19 cellular contexts compared by ENCODE assay signal in genomic region chr16:19505600-19506303, GRCh38. TPM values are rescaled to one million over a fixed set of nuclear protein-coding genes. Genes with fewer than 3 reads are reported as not detected.
DNase-seq lines count a peak whose midpoint lies in the region; ATAC-seq and TF ChIP-seq lines count a peak whose summit lies in the region.
"Had no signal": no experiment of that assay in that cellular context is flagged by ENCODE, and none has a peak within 500 bp of the region (broad histone marks: within the 10 kb centered on the region; RNA-seq: fewer than 3 reads in every experiment).

No MANE protein-coding gene starts in this region.

- CTCF ChIA-PET in MCF 10A (lab: Yijun Ruan, JAX) = interaction anchor here (0.5 to 14.3 kb wide), 7 partner anchors 10 to 392 kb away, joined by 3 to 328 read pairs (median 4); no protein-coding TSS in a partner anchor

- intact Hi-C loops in MCF 10A (cut with micrococcal nuclease) = no loop called here
- intact Hi-C loops in breast epithelium (cut with DNase I; ENCODE audit: low total_unique reads) = loop anchor here (10.0 kb wide), 1 partner anchor 421 kb away; no protein-coding TSS in a partner anchor
- intact Hi-C loops in left cardiac atrium (cut with DNase I) = no loop called here
- intact Hi-C loops in transverse colon (cut with DNase I; ENCODE audit: low total_unique reads) = no loop called here

- POLR2A ChIA-PET in MCF 10A (lab: Yijun Ruan, JAX) = no interaction called here

- in situ Hi-C loops in astrocyte of the cerebellum (cut with HindIII; ENCODE audit: low sequenced_read_pairs) = no loop called here
- in situ Hi-C loops in transverse colon (cut with MboI; ENCODE audit: low pct_ligation_motif_present in 1 of 4, low pct_unique_long_range_greater_than_20kb in 1 of 4, low sequenced_read_pairs in 3 of 4) = loop anchor here in 3 of 4 donors (10.0 to 25.0 kb wide), 3 partner anchors 121 to 418 kb away; no protein-coding TSS in a partner anchor

- H3K9me3 ChIP-seq in breast epithelium (no peaks in the 10 kb centered on the region), transverse colon (no peaks in the 10 kb centered on the region)
- H3K9me3 ChIP-seq: ascending aorta, prostate gland, upper lobe of right lung had no signal

- peaks cover 82% of the 10 kb centered on the region for H3K36me3 Mint-ChIP-seq in MCF 10A (ENCODE audit: insufficient read depth, unreplicated experiment)
- H3K36me3 Mint-ChIP-seq in type B pancreatic cell = peaks cover 35% of the 10 kb centered on the region

- H3K27ac Mint-ChIP-seq in MCF 10A (ENCODE audit: low read depth, unreplicated experiment) (no peak overlapping the region), type B pancreatic cell (peak overlapping the region; percentile 75)
- H3K27ac Mint-ChIP-seq: activated T-helper 1 cell treated with anti-CD3 and anti-CD28 coated beads, Interleukin-12 subunit alpha, Interleukin-12 subunit beta, Interleukin-2, Interleukin-4 antibody, amounts not matched to agents 30 ng/mL and 10 ng/mL and 1 ng/mL, durations not matched to agents 14 hours and 24 hours and 36 hours had no signal

- ATAC-seq in left cardiac atrium = peak; percentile 58 to 88
- ATAC-seq: effector memory CD8-positive, alpha-beta T cell; upper lobe of right lung had no signal

- no peak for TF ChIP-seq CTCF in MCF 10A (IDR thresholded peaks at IDR 0.05; ENCODE audit: unreplicated experiment)
- TF ChIP-seq CTCF in breast epithelium (IDR thresholded peaks at IDR 0.05) = no peak
- TF ChIP-seq CTCF in astrocyte of the cerebellum (IDR thresholded peaks at IDR 0.05; ENCODE audit: low read depth, low read length, missing control alignments) = no peak
- no peak for TF ChIP-seq CTCF in type B pancreatic cell (conservative IDR thresholded peaks at IDR 0.05)
- no peak for TF ChIP-seq CTCF in transverse colon (IDR thresholded peaks at IDR 0.05)

- H3K27me3 ChIP-seq in breast epithelium (no peaks in the 10 kb centered on the region), transverse colon (no peaks in the 10 kb centered on the region)
- H3K27me3 ChIP-seq: ascending aorta, upper lobe of right lung had no signal

- no peaks in the 10 kb centered on the region for H3K4me1 ChIP-seq in breast epithelium
- H3K4me1 ChIP-seq in transverse colon = no peaks in the 10 kb centered on the region
- H3K4me1 ChIP-seq: ascending aorta, upper lobe of right lung had no signal

- H3K9me3 Mint-ChIP-seq in MCF 10A (ENCODE audit: unreplicated experiment) = no peaks in the 10 kb centered on the region
- H3K9me3 Mint-ChIP-seq in type B pancreatic cell = no peaks in the 10 kb centered on the region
- H3K9me3 Mint-ChIP-seq: activated T-helper 1 cell treated with anti-CD3 and anti-CD28 coated beads, Interleukin-12 subunit alpha, Interleukin-12 subunit beta, Interleukin-2, Interleukin-4 antibody, amounts not matched to agents 30 ng/mL and 10 ng/mL and 1 ng/mL, durations not matched to agents 14 hours and 24 hours and 36 hours; effector memory CD8-positive, alpha-beta T cell had no signal

- no peak overlapping the region for H3K4me3 ChIP-seq in breast epithelium
- no peak overlapping the region for H3K4me3 ChIP-seq in astrocyte of the cerebellum (ENCODE audit: low read depth, low read length)
- H3K4me3 ChIP-seq in transverse colon = no peak overlapping the region
- H3K4me3 ChIP-seq: ascending aorta, prostate gland, upper lobe of right lung had no signal

- no TSS peak for BruUV-seq in MCF 10A (replicated peaks; lab: Mats Ljungman, UMichigan)

- WGBS in transverse colon (ENCODE audit: low coverage in 1 of 2), 2 donors = 67 to 75% methylated on average over 3 to 5 of the region's 5 CpGs

- peak overlapping the region; percentile 11 for H3K4me3 Mint-ChIP-seq in MCF 10A (ENCODE audit: unreplicated experiment)
- H3K4me3 Mint-ChIP-seq in type B pancreatic cell = no peak overlapping the region
- H3K4me3 Mint-ChIP-seq: activated T-helper 1 cell treated with anti-CD3 and anti-CD28 coated beads, Interleukin-12 subunit alpha, Interleukin-12 subunit beta, Interleukin-2, Interleukin-4 antibody, amounts not matched to agents 30 ng/mL and 10 ng/mL and 1 ng/mL, durations not matched to agents 14 hours and 24 hours and 36 hours; effector memory CD8-positive, alpha-beta T cell had no signal

- no peak for TF ChIP-seq EP300 in transverse colon (IDR thresholded peaks at IDR 0.05; ENCODE audit: low read depth)

- H3K36me3 ChIP-seq in breast epithelium (peaks cover 3% of the 10 kb centered on the region), transverse colon (peaks cover 0 to 53% (median 21%) of the 10 kb centered on the region in 4 donors)
- H3K36me3 ChIP-seq: prostate gland had no signal

- H3K27ac ChIP-seq in breast epithelium (no peak overlapping the region), transverse colon (no peak overlapping the region)
- H3K27ac ChIP-seq: ascending aorta, prostate gland, upper lobe of right lung had no signal

- peak; percentile 74 for DNase-seq in MCF 10A (ENCODE audit: unreplicated experiment)
- DNase-seq in breast epithelium (ENCODE audit: low spot score in 2 of 2) = no peak
- DNase-seq in astrocyte of the cerebellum (ENCODE audit: low read depth) = peak; percentile 87
- peak; percentile 37 for DNase-seq in left cardiac atrium
- no peak for DNase-seq in type B pancreatic cell (ENCODE audit: extremely low spot score, unreplicated experiment)
- DNase-seq in erythroblast (lab: John Stamatoyannopoulos, UW) = no peak
- no peak for DNase-seq in NCI-H226
- no peak for DNase-seq in transverse colon
- DNase-seq: activated CD4-positive, alpha-beta T cell treated with anti-CD3 and anti-CD28 coated beads, Interleukin-2, amount 50 U/mL, for 1 hour; effector memory CD8-positive, alpha-beta T cell; GF-D8; kidney glomerular epithelial cell; SHP77 treated with DMSO at 0.1 percent for 48 hours; stimulated activated CD4-positive, alpha-beta T cell treated with anti-CD3 and anti-CD28 coated beads, Interleukin-1b, Interleukin-23, amount 100 ng/mL, for 48 hours; stimulated activated CD8-positive, alpha-beta memory T cell treated with anti-CD3 and anti-CD28 coated beads, Interleukin-4, amount 100 ng/mL, for 48 hours; upper lobe of right lung had no signal

- no peak for TF ChIP-seq POLR2A in breast epithelium (IDR thresholded peaks at IDR 0.05)
- no peak for TF ChIP-seq POLR2A in erythroblast (IDR thresholded peaks at IDR 0.05; ENCODE audit: low read length)
- no peak for TF ChIP-seq POLR2A in transverse colon (IDR thresholded peaks at IDR 0.05)

- peaks cover 9% of the 10 kb centered on the region for H3K4me1 Mint-ChIP-seq in MCF 10A (ENCODE audit: insufficient read depth, unreplicated experiment)
- H3K4me1 Mint-ChIP-seq in type B pancreatic cell (ENCODE audit: unreplicated experiment) = peaks cover 6% of the 10 kb centered on the region

- H3K27me3 Mint-ChIP-seq in MCF 10A (ENCODE audit: insufficient read depth, unreplicated experiment) (no peaks in the 10 kb centered on the region), type B pancreatic cell (no peaks in the 10 kb centered on the region)
- H3K27me3 Mint-ChIP-seq: effector memory CD8-positive, alpha-beta T cell had no signal

RNA-seq across cellular contexts. Expression of gene GDE1, which starts 16.1 kb away (rescaled TPM):
- total RNA-seq in MCF 10A (2022) = 44.7 and 44.9 TPM in 2 replicates
- 10 to 100 TPM; 49.2 to 70.4 (median 56.7) TPM for total RNA-seq in breast epithelium
- total RNA-seq in left cardiac atrium = 10 to 100 TPM; 93.7 to 96.3 TPM
- total RNA-seq in type B pancreatic cell (ENCODE audit: low replicate concordance) = 66.7 and 90.0 TPM in 2 replicates
- 100 to 1,000 TPM in 2 of 4 donors, 10 to 100 TPM in 2; 47.5 to 120 (median 96.8) TPM for total RNA-seq in transverse colon

RNA-seq across cellular contexts. Expression of gene CCP110, which starts 18.0 kb away (rescaled TPM):
- total RNA-seq in MCF 10A (2022) = 14.2 and 16.2 TPM in 2 replicates
- 10 to 100 TPM; 13.9 to 33.5 (median 31.5) TPM for total RNA-seq in breast epithelium
- total RNA-seq in left cardiac atrium = 1 to 10 TPM; 7.9 to 9.3 TPM
- total RNA-seq in type B pancreatic cell (ENCODE audit: low replicate concordance) = 14.7 and 29.1 TPM in 2 replicates
- 10 to 100 TPM in 3 of 4 donors, 1 to 10 TPM in 1; 7.1 to 43.4 (median 14.2) TPM for total RNA-seq in transverse colon

RNA-seq across cellular contexts. Expression of gene VPS35L, which starts 49.8 kb away (rescaled TPM):
- total RNA-seq in MCF 10A (2022) = 50.2 and 55.5 TPM in 2 replicates
- total RNA-seq in breast epithelium = 10 to 100 TPM; 36.4 to 43.3 (median 40.5) TPM
- 10 to 100 TPM; 31.3 to 34.3 TPM for total RNA-seq in left cardiac atrium
- 59.1 and 62.0 TPM in 2 replicates for total RNA-seq in type B pancreatic cell (ENCODE audit: low replicate concordance)
- total RNA-seq in transverse colon = 10 to 100 TPM; 40.0 to 89.8 (median 51.5) TPM

Comparison
In these comparisons a context has a peak if more than half of its experiments do, and no peak if none do; other contexts are left out.
1. DNase-seq: peak in MCF 10A (single experiment), astrocyte of the cerebellum (single experiment) and left cardiac atrium (single experiment); none in breast epithelium (0 of 2), type B pancreatic cell (single experiment), erythroblast (0 of 2), NCI-H226 (single experiment) and transverse colon (single experiment).